ENCODE assay signal across 8 cellular contexts in genomic region chr2:148021059-148021985, GRCh38. TPM values are rescaled to one million over a fixed set of nuclear protein-coding genes. Genes with fewer than 3 reads are reported as not detected.
A peak's percentile ranks its signal among the peaks of the same experiment; 100 is the strongest.
DNase-seq lines count a peak whose midpoint lies in the region; ATAC-seq, FAIRE-seq and TF ChIP-seq lines count a peak whose summit lies in the region.

Gene MBD5, plus strand, starts transcription at chr2:148021091.

- H3K4me1 ChIP-seq in iPS-15b (ENCODE audit: control insufficient read depth, insufficient read depth, low read length) (peaks cover 10% of the 10 kb centered on the region), small intestine (ENCODE audit: control insufficient read depth in 2 of 2, insufficient read depth in 1 of 2, low read depth in 1 of 2, low read length in 1 of 2) (peaks cover 0 to 3% of the 10 kb centered on the region in 2 donors)

- H3K27me3 ChIP-seq in iPS-15b (ENCODE audit: control insufficient read depth, insufficient read depth, low read length) (no peaks in the 10 kb centered on the region), small intestine (ENCODE audit: control insufficient read depth in 2 of 2, insufficient read depth in 2 of 2, low read length in 2 of 2) (no peaks in the 10 kb centered on the region)

- peak within 1 kb of the TSS; percentile 73; the same call in 1 of the 2 replicates for H3K27ac ChIP-seq in SK-N-MC
- peak within 1 kb of the TSS; percentile 85 to 94 for H3K27ac ChIP-seq in small intestine (ENCODE audit: low read depth in 1 of 2, low read length in 1 of 2)

- WGBS in small intestine, 3 donors, result 0 to 1% (median 0%) methylated on average over 10 to 11 of the region's 11 CpGs

- no peaks in the 10 kb centered on the region for H3K9me3 ChIP-seq in SK-N-MC (ENCODE audit: low read depth, low read length)
- H3K9me3 ChIP-seq in iPS-15b (ENCODE audit: control insufficient read depth, insufficient read depth, low read length), result no peaks in the 10 kb centered on the region
- H3K9me3 ChIP-seq in small intestine (ENCODE audit: control insufficient read depth, low read depth), result no peaks in the 10 kb centered on the region

- DNase-seq in D341Med (ENCODE audit: low spot score) (peak; percentile 18), SK-N-MC (ENCODE audit: low read depth, low spot score) (no peak), astrocyte of the spinal cord (ENCODE audit: low read depth, low spot score) (no peak), small intestine (peak; percentile 57), kidney glomerular epithelial cell (lab: John Stamatoyannopoulos, UW) (no peak)

- in situ Hi-C loops in astrocyte of the spinal cord (cut with HindIII; ENCODE audit: low sequenced_read_pairs), result no loop called here

- no peak for TF ChIP-seq CTCF in astrocyte of the spinal cord (IDR thresholded peaks at IDR 0.05; ENCODE audit: low read depth, low read length)

- no peak for FAIRE-seq in small intestine (lab: Jason Lieb, UNC)

- H3K36me3 ChIP-seq in SK-N-MC (ENCODE audit: insufficient read depth, low read length), result peaks cover 17% of the 10 kb centered on the region
- no peaks in the 10 kb centered on the region for H3K36me3 ChIP-seq in iPS-15b (ENCODE audit: control insufficient read depth, insufficient read depth, low read length)
- H3K36me3 ChIP-seq in small intestine (ENCODE audit: control insufficient read depth in 2 of 2, insufficient read depth in 2 of 2, low read length in 2 of 2), result no peaks in the 10 kb centered on the region

- peak; percentile 37 for ATAC-seq in GM19397 (IDR thresholded peaks at IDR 0.05; ENCODE audit: unreplicated experiment)
- ATAC-seq in HG03521 (IDR thresholded peaks at IDR 0.05; ENCODE audit: unreplicated experiment), result peak; percentile 34

- H3K4me3 ChIP-seq in SK-N-MC (peak within 1 kb of the TSS; percentile 99), astrocyte of the spinal cord (ENCODE audit: low read depth, low read length) (peak within 1 kb of the TSS; percentile 95), iPS-15b (ENCODE audit: low read depth, low read length) (peak within 1 kb of the TSS; percentile 99), small intestine (ENCODE audit: low read depth in 1 of 2, low read length in 2 of 2) (peak within 1 kb of the TSS; percentile 75 to 88)

- H3K9ac ChIP-seq in SK-N-MC (ENCODE audit: insufficient read length) (peak within 1 kb of the TSS; percentile 88), iPS-15b (ENCODE audit: low read depth, low read length) (peak within 1 kb of the TSS; percentile 91)

RNA-seq across cellular contexts. Expression of gene MBD5, which starts in this region (rescaled TPM):
- 1 to 10 TPM; 2.7 to 6.2 (median 3.1) TPM for polyA plus RNA-seq in small intestine

Comparison
In these comparisons a context has a peak if more than half of its experiments do, and no peak if none do; other contexts are left out.
1. DNase-seq: peak in D341Med (single experiment) and small intestine (single experiment); none in SK-N-MC (single experiment), astrocyte of the spinal cord (single experiment) and kidney glomerular epithelial cell (single experiment).
2. Peak in every context shown above with its lines, with median percentiles within 50 percentile points of each other: H3K4me3 ChIP-seq.